In genomic region chr4:7978489-7978888, GRCh38 we compare ENCODE assay signal across 11 cellular contexts. TPM values are rescaled to one million over a fixed set of nuclear protein-coding genes. Genes with fewer than 3 reads are reported as not detected.
A peak's percentile ranks its signal among the peaks of the same experiment; 100 is the strongest.
DNase-seq lines count a peak whose midpoint lies in the region; ATAC-seq, FAIRE-seq and TF ChIP-seq lines count a peak whose summit lies in the region.
"Had no signal": no experiment of that assay in that cellular context is flagged by ENCODE, and none has a peak within 500 bp of the region (broad histone marks: within the 10 kb centered on the region; RNA-seq: fewer than 3 reads in every experiment).

No MANE protein-coding gene starts in this region.

- CTCF ChIA-PET in activated CD4-positive, alpha-beta memory T cell treated with anti-CD3 and anti-CD28 coated beads, Interleukin-2, amount 10 ng/mL, durations not matched to agents 7 days and 5 days (lab: Charles Lee), result no interaction called here

- H3K36me3 ChIP-seq in body of pancreas (replicated peaks in 1 of 2; ENCODE audit: insufficient read depth in 1 of 2, low read depth in 2 of 2), result no peaks in the 10 kb centered on the region
- no peaks in the 10 kb centered on the region for H3K36me3 ChIP-seq in lower lobe of right lung

- TF ChIP-seq POLR2A in body of pancreas (IDR thresholded peaks at IDR 0.05) (no peak), GM12891 (IDR thresholded peaks at IDR 0.05; ENCODE audit: low read depth, low read length) (no peak)

- H3K9me3 ChIP-seq in body of pancreas (no peaks in the 10 kb centered on the region), lower lobe of right lung (no peaks in the 10 kb centered on the region)

- no peak for FAIRE-seq in GM12891 (lab: Jason Lieb, UNC)

- no peak overlapping the region for H3K4me3 Mint-ChIP-seq in activated CD4-positive, alpha-beta T cell treated with anti-CD3 and anti-CD28 coated beads, Interleukin-2, amount 10 ng/mL, durations not matched to agents 24 days and 14 days
- no peak overlapping the region for H3K4me3 Mint-ChIP-seq in activated CD4-positive, alpha-beta memory T cell treated with anti-CD3 and anti-CD28 coated beads, Interleukin-2, amount 10 ng/mL, durations not matched to agents 7 days and 5 days

- H3K27ac ChIP-seq in body of pancreas (no peak overlapping the region), lower lobe of right lung (peak overlapping the region; percentile 16)

- 64 to 75% methylated on average over 2 to 5 of the region's 5 CpGs for WGBS in body of pancreas, 2 donors

- H3K27ac Mint-ChIP-seq in activated CD4-positive, alpha-beta T cell treated with anti-CD3 and anti-CD28 coated beads, Interleukin-2, amount 10 ng/mL, durations not matched to agents 24 days and 14 days, result no peak overlapping the region
- H3K27ac Mint-ChIP-seq in activated CD4-positive, alpha-beta memory T cell treated with anti-CD3 and anti-CD28 coated beads, Interleukin-2, amount 10 ng/mL, durations not matched to agents 7 days and 5 days, result no peak overlapping the region

- POLR2A ChIA-PET in activated CD4-positive, alpha-beta memory T cell treated with anti-CD3 and anti-CD28 coated beads, Interleukin-2, amount 10 ng/mL, durations not matched to agents 7 days and 5 days (lab: Charles Lee), result interaction anchor here (2.5 kb wide), 1 partner anchor 8 kb away, joined by 8 read pairs; no protein-coding TSS in a partner anchor

- no peaks in the 10 kb centered on the region for H3K27me3 Mint-ChIP-seq in activated CD4-positive, alpha-beta T cell treated with anti-CD3 and anti-CD28 coated beads, Interleukin-2, amount 10 ng/mL, durations not matched to agents 24 days and 14 days
- H3K27me3 Mint-ChIP-seq in activated CD4-positive, alpha-beta memory T cell treated with anti-CD3 and anti-CD28 coated beads, Interleukin-2, amount 10 ng/mL, durations not matched to agents 7 days and 5 days, result no peaks in the 10 kb centered on the region

- H3K4me1 Mint-ChIP-seq in activated CD4-positive, alpha-beta T cell treated with anti-CD3 and anti-CD28 coated beads, Interleukin-2, amount 10 ng/mL, durations not matched to agents 24 days and 14 days, result peaks cover 24% of the 10 kb centered on the region
- H3K4me1 Mint-ChIP-seq in activated CD4-positive, alpha-beta memory T cell treated with anti-CD3 and anti-CD28 coated beads, Interleukin-2, amount 10 ng/mL, durations not matched to agents 7 days and 5 days, result peaks cover 18% of the 10 kb centered on the region

- no peaks in the 10 kb centered on the region for H3K27me3 ChIP-seq in body of pancreas
- no peaks in the 10 kb centered on the region for H3K27me3 ChIP-seq in lower lobe of right lung (ENCODE audit: low read depth)

- intact Hi-C loops in body of pancreas (cut with DNase I), result no loop called here
- intact Hi-C loops in lower lobe of right lung (cut with DNase I), result no loop called here
- intact Hi-C loops in activated CD4-positive, alpha-beta T cell treated with anti-CD3 and anti-CD28 coated beads, Interleukin-2, amount 10 ng/mL, durations not matched to agents 24 days and 14 days (cut with micrococcal nuclease), result no loop called here

- H3K4me1 ChIP-seq in body of pancreas (no peaks in the 10 kb centered on the region), lower lobe of right lung (peaks cover 16% of the 10 kb centered on the region)

- TF ChIP-seq CTCF in body of pancreas (IDR thresholded peaks at IDR 0.05) (no peak), lower lobe of right lung (IDR thresholded peaks at IDR 0.05) (no peak)

- H3K4me3 ChIP-seq in body of pancreas, result no peak overlapping the region
- no peak overlapping the region for H3K4me3 ChIP-seq in lower lobe of right lung

- ATAC-seq in body of pancreas, result peak; percentile 40
- peak; percentile 58 to 70 for ATAC-seq in lower lobe of right lung
- no peak for ATAC-seq in GM21723 (IDR thresholded peaks at IDR 0.05; ENCODE audit: unreplicated experiment)

- DNase-seq in A172 (ENCODE audit: low spot score) (peak; percentile 83), NCI-H1048 (lab: John Stamatoyannopoulos, UW) (peak; percentile 10), body of pancreas (no peak), lower lobe of right lung (no peak), GM12891 (ENCODE audit: insufficient read length, low spot score) (no peak)
- DNase-seq in activated CD4-positive, alpha-beta T cell treated with anti-CD3 and anti-CD28 coated beads, Interleukin-2, amount 10 ng/mL, durations not matched to agents 24 days and 14 days, result no peak
- DNase-seq in activated CD4-positive, alpha-beta memory T cell treated with anti-CD3 and anti-CD28 coated beads, Interleukin-2, amount 10 ng/mL, durations not matched to agents 7 days and 5 days, result no peak
- DNase-seq: activated gamma-delta T cell treated with Interleukin-2 at 50 U/mL for 16 hours, cortex of kidney, Kasumi-1 had no signal

- peaks cover 14% of the 10 kb centered on the region for H3K36me3 Mint-ChIP-seq in activated CD4-positive, alpha-beta T cell treated with anti-CD3 and anti-CD28 coated beads, Interleukin-2, amount 10 ng/mL, durations not matched to agents 24 days and 14 days (ENCODE audit: low read depth)
- peaks cover 3% of the 10 kb centered on the region for H3K36me3 Mint-ChIP-seq in activated CD4-positive, alpha-beta memory T cell treated with anti-CD3 and anti-CD28 coated beads, Interleukin-2, amount 10 ng/mL, durations not matched to agents 7 days and 5 days (ENCODE audit: low read depth)

- no peaks in the 10 kb centered on the region for H3K9me3 Mint-ChIP-seq in activated CD4-positive, alpha-beta T cell treated with anti-CD3 and anti-CD28 coated beads, Interleukin-2, amount 10 ng/mL, durations not matched to agents 24 days and 14 days
- no peaks in the 10 kb centered on the region for H3K9me3 Mint-ChIP-seq in activated CD4-positive, alpha-beta memory T cell treated with anti-CD3 and anti-CD28 coated beads, Interleukin-2, amount 10 ng/mL, durations not matched to agents 7 days and 5 days

TF ChIP-seq in GM12891, 5 proteins besides CTCF, POLR2A, EP300 and RAD21:
- no peak for TF ChIP-seq POU2F2 (IDR thresholded peaks at IDR 0.05; ENCODE audit: low read depth, low read length)
- no peak for TF ChIP-seq TAF1 (IDR thresholded peaks at IDR 0.05; ENCODE audit: low read depth, low read length)
- no peak for TF ChIP-seq PAX5 (IDR thresholded peaks at IDR 0.05; ENCODE audit: insufficient read depth, low read length, severe bottlenecking)
- TF ChIP-seq POLR2AphosphoS5 (IDR thresholded peaks at IDR 0.05; ENCODE audit: low read depth, low read length), result no peak
- no peak for TF ChIP-seq SPI1 (IDR thresholded peaks at IDR 0.05; ENCODE audit: low read depth, low read length)

RNA-seq across cellular contexts. Expression of gene AFAP1, which starts 38.8 kb away (rescaled TPM):
- 29.9 and 32.9 TPM in 2 replicates for total RNA-seq in A172 (2014; rRNA removed; shearing (Covaris generic))
- total RNA-seq in body of pancreas (10 to 100 TPM in 1 of 2 donors, 1 to 10 TPM in 1; 9.6 to 35.3 TPM), lower lobe of right lung (21.0 TPM)
- polyA plus RNA-seq in GM12891 (2012; ENCODE audit: low read depth, missing spikeins), result 1.3 TPM
- 37.6 and 40.8 TPM in 2 replicates for total RNA-seq in activated CD4-positive, alpha-beta T cell treated with anti-CD3 and anti-CD28 coated beads, Interleukin-2, amount 10 ng/mL, durations not matched to agents 24 days and 14 days
- 1 to 10 TPM; 5.9 to 6.5 TPM for total RNA-seq in activated CD4-positive, alpha-beta memory T cell treated with anti-CD3 and anti-CD28 coated beads, Interleukin-2, amount 10 ng/mL, durations not matched to agents 7 days and 5 days

Comparison
In these comparisons a context has a peak if more than half of its experiments do, and no peak if none do; other contexts are left out.
1. DNase-seq: peak in A172 (single experiment) and NCI-H1048 (single experiment); none in body of pancreas (0 of 4), lower lobe of right lung (single experiment), GM12891 (single experiment), activated CD4-positive, alpha-beta T cell treated with anti-CD3 and anti-CD28 coated beads, Interleukin-2, amount 10 ng/mL, durations not matched to agents 24 days and 14 days (single experiment) and activated CD4-positive, alpha-beta memory T cell treated with anti-CD3 and anti-CD28 coated beads, Interleukin-2, amount 10 ng/mL, durations not matched to agents 7 days and 5 days (single experiment).